1 cellular context compared by ENCODE assay signal in the genomic region with DNA sequence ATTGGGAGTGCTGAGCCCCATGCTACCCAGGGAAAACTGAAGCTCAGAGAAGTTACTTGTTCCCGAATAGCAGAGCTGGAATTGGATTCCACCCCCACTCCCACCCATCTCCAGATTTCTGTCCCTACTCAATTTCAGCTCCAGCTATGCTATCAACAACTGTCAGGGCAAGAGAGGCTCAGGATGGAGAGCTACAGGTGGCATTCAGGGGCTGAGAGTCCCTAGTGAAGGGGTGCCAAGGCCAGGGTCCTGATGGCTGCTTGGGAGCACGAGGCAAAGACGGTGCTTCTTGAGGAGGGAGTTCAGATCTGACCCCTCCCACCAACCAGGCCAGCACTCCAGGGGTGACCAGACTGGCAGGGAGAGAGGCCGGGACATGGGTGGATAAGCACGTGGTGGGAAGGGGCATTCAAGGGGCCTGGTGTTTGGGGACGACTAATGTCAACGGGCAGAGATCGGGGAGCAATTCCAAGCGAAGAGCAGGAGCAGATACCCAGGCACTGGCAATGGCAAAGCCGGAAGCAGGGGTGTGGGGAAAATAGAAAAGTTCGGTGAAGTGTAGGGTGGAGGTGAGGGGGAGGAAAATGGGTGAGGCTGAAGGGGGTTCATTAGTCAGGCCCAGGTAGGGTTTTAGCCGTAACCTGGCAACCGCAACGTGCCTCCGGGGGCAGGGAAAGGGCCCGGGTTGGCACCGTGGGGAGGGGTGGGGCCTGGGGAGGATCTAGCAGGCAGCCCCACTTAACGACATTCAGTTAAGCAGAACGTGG.
TF ChIP-seq lines count a peak whose summit lies in the region.

No MANE protein-coding gene starts in this region.

TF ChIP-seq in HepG2, 621 proteins besides CTCF, POLR2A, EP300 and RAD21 (continues in another document):
- no peak for TF ChIP-seq GPBP1L1 (CRISPR knock-in tag; IDR thresholded peaks at IDR 0.05)
- TF ChIP-seq ZMAT5 (CRISPR knock-in tag; IDR thresholded peaks at IDR 0.05; ENCODE audit: borderline replicate concordance, low read depth), result no peak
- no peak for TF ChIP-seq KMT2A (CRISPR knock-in tag; IDR thresholded peaks at IDR 0.05)
- no peak for TF ChIP-seq ZSCAN9 (CRISPR knock-in tag; IDR thresholded peaks at IDR 0.05; ENCODE audit: borderline replicate concordance)
- no peak for TF ChIP-seq GATA4 (IDR thresholded peaks at IDR 0.05; ENCODE audit: borderline replicate concordance, low read depth)
- TF ChIP-seq, protein P1, sequence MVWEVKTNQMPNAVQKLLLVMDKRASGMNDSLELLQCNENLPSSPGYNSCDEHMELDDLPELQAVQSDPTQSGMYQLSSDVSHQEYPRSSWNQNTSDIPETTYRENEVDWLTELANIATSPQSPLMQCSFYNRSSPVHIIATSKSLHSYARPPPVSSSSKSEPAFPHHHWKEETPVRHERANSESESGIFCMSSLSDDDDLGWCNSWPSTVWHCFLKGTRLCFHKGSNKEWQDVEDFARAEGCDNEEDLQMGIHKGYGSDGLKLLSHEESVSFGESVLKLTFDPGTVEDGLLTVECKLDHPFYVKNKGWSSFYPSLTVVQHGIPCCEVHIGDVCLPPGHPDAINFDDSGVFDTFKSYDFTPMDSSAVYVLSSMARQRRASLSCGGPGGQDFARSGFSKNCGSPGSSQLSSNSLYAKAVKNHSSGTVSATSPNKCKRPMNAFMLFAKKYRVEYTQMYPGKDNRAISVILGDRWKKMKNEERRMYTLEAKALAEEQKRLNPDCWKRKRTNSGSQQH (CRISPR knock-in tag; IDR thresholded peaks at IDR 0.05; ENCODE audit: low read depth), result no peak
- TF ChIP-seq SIN3A (IDR thresholded peaks at IDR 0.05; ENCODE audit: borderline replicate concordance, low read depth, low read length), result no peak
- no peak for TF ChIP-seq SMARCC2 (IDR thresholded peaks at IDR 0.05)
- TF ChIP-seq, protein P2, sequence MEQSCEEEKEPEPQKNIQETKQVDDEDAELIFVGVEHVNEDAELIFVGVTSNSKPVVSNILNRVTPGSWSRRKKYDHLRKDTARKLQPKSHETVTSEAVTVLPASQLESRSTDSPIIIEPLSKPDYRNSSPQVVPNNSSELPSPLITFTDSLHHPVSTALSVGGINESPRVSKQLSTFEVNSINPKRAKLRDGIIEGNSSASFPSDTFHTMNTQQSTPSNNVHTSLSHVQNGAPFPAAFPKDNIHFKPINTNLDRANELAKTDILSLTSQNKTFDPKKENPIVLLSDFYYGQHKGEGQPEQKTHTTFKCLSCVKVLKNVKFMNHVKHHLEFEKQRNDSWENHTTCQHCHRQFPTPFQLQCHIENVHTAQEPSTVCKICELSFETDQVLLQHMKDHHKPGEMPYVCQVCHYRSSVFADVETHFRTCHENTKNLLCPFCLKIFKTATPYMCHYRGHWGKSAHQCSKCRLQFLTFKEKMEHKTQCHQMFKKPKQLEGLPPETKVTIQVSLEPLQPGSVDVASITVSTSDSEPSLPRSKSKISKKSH (CRISPR knock-in tag; IDR thresholded peaks at IDR 0.05; ENCODE audit: borderline replicate concordance), result 0 out of 2 replicates have a peak, but pooled peaks have one; percentile 60
- TF ChIP-seq ZNF766 (CRISPR knock-in tag; IDR thresholded peaks at IDR 0.05; ENCODE audit: borderline replicate concordance), result no peak
- TF ChIP-seq ZNF136 (CRISPR knock-in tag; IDR thresholded peaks at IDR 0.05; ENCODE audit: low read depth), result 0 out of 2 replicates have a peak, but pooled peaks have one; percentile 79
- no peak for TF ChIP-seq ZNF407 (CRISPR knock-in tag; IDR thresholded peaks at IDR 0.05; ENCODE audit: not compliant biosample characterization)
- no peak for TF ChIP-seq KDM6A (CRISPR knock-in tag; IDR thresholded peaks at IDR 0.05; ENCODE audit: low read depth)
- no peak for TF ChIP-seq ZNF234 (CRISPR knock-in tag; conservative IDR thresholded peaks at IDR 0.05)
- TF ChIP-seq SRY (CRISPR knock-in tag; IDR thresholded peaks at IDR 0.05), result no peak
- no peak for TF ChIP-seq ZNF737 (CRISPR knock-in tag; IDR thresholded peaks at IDR 0.05; ENCODE audit: borderline replicate concordance)
- no peak for TF ChIP-seq MTF2 (CRISPR knock-in tag; IDR thresholded peaks at IDR 0.05; ENCODE audit: borderline replicate concordance)
- no peak for TF ChIP-seq DMAP1 (CRISPR knock-in tag; IDR thresholded peaks at IDR 0.05)
- TF ChIP-seq, protein P3, sequence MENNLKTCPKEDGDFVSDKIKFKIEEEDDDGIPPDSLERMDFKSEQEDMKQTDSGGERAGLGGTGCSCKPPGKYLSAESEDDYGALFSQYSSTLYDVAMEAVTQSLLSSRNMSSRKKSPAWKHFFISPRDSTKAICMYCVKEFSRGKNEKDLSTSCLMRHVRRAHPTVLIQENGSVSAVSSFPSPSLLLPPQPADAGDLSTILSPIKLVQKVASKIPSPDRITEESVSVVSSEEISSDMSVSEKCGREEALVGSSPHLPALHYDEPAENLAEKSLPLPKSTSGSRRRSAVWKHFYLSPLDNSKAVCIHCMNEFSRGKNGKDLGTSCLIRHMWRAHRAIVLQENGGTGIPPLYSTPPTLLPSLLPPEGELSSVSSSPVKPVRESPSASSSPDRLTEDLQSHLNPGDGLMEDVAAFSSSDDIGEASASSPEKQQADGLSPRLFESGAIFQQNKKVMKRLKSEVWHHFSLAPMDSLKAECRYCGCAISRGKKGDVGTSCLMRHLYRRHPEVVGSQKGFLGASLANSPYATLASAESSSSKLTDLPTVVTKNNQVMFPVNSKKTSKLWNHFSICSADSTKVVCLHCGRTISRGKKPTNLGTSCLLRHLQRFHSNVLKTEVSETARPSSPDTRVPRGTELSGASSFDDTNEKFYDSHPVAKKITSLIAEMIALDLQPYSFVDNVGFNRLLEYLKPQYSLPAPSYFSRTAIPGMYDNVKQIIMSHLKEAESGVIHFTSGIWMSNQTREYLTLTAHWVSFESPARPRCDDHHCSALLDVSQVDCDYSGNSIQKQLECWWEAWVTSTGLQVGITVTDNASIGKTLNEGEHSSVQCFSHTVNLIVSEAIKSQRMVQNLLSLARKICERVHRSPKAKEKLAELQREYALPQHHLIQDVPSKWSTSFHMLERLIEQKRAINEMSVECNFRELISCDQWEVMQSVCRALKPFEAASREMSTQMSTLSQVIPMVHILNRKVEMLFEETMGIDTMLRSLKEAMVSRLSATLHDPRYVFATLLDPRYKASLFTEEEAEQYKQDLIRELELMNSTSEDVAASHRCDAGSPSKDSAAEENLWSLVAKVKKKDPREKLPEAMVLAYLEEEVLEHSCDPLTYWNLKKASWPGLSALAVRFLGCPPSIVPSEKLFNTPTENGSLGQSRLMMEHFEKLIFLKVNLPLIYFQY (CRISPR knock-in tag; IDR thresholded peaks at IDR 0.05; ENCODE audit: borderline replicate concordance), result no peak
- TF ChIP-seq PHB2 (IDR thresholded peaks at IDR 0.05; ENCODE audit: partially characterized antibody), result no peak
- TF ChIP-seq ZKSCAN8 (CRISPR knock-in tag; IDR thresholded peaks at IDR 0.05; ENCODE audit: borderline replicate concordance), result no peak
- TF ChIP-seq, protein P4, sequence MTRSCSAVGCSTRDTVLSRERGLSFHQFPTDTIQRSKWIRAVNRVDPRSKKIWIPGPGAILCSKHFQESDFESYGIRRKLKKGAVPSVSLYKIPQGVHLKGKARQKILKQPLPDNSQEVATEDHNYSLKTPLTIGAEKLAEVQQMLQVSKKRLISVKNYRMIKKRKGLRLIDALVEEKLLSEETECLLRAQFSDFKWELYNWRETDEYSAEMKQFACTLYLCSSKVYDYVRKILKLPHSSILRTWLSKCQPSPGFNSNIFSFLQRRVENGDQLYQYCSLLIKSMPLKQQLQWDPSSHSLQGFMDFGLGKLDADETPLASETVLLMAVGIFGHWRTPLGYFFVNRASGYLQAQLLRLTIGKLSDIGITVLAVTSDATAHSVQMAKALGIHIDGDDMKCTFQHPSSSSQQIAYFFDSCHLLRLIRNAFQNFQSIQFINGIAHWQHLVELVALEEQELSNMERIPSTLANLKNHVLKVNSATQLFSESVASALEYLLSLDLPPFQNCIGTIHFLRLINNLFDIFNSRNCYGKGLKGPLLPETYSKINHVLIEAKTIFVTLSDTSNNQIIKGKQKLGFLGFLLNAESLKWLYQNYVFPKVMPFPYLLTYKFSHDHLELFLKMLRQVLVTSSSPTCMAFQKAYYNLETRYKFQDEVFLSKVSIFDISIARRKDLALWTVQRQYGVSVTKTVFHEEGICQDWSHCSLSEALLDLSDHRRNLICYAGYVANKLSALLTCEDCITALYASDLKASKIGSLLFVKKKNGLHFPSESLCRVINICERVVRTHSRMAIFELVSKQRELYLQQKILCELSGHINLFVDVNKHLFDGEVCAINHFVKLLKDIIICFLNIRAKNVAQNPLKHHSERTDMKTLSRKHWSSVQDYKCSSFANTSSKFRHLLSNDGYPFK (CRISPR knock-in tag; IDR thresholded peaks at IDR 0.05; ENCODE audit: borderline replicate concordance), result no peak
- TF ChIP-seq HNRNPL (IDR thresholded peaks at IDR 0.05; ENCODE audit: low read depth, low read length), result 0 out of 2 replicates have a peak, but pooled peaks have one; percentile 3
- no peak for TF ChIP-seq CENPT (CRISPR knock-in tag; IDR thresholded peaks at IDR 0.05; ENCODE audit: low read depth)
- no peak for TF ChIP-seq TAF1 (CRISPR knock-in tag; IDR thresholded peaks at IDR 0.05)
